Comparison of ENCODE assay signal across 8 cellular contexts in the genomic region with DNA sequence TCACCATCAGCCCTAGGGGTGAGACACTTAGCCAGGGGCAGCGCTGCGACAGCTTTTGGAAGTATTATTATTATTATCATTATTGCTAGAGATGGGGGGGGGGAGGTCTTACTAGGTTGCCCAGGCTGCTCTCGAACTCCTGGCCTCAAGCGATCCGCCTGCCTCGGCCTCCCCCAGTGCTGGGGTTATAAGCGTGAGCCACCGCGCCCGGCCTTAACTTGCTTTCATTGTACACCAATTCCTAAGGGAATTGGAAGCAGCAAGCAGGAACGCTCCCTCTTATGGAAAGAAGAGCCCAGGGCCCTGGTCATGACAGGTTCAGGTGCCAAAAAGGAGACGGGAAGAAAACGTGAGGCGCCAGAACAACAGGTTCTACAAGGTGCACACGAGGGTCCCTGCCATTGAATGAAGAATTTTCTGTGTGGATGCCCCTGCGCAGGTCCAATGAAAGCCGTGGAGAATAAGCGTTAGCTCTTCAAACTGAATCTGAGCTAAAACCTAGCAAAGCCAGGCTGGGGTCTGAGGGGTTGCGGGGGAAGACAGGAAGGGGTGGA. TPM values are rescaled to one million over a fixed set of nuclear protein-coding genes. Genes with fewer than 3 reads are reported as not detected.
DNase-seq lines count a peak whose midpoint lies in the region; ATAC-seq and TF ChIP-seq lines count a peak whose summit lies in the region.

No MANE protein-coding gene starts in this region.

- H3K36me3 Mint-ChIP-seq in activated naive CD8-positive, alpha-beta T cell treated with anti-CD3 and anti-CD28 coated beads, Interleukin-2, amount 10 ng/mL, durations not matched to agents 7 days and 5 days = peaks cover 12% of the 10 kb centered on the region
- H3K36me3 Mint-ChIP-seq in memory B cell = peaks cover 10% of the 10 kb centered on the region

- POLR2A ChIA-PET in activated naive CD8-positive, alpha-beta T cell treated with anti-CD3 and anti-CD28 coated beads, Interleukin-2, amount 10 ng/mL, durations not matched to agents 7 days and 5 days (lab: Charles Lee) = interaction anchor here (0.5 to 2.7 kb wide), 4 partner anchors 8 to 191 kb away, joined by 3 to 11 read pairs (median 3); a partner anchor contains a TSS

- no peak for ATAC-seq in activated naive CD8-positive, alpha-beta T cell treated with anti-CD3 and anti-CD28 coated beads, Interleukin-2, amount 10 ng/mL, durations not matched to agents 7 days and 5 days (ENCODE audit: low read depth)
- peak; percentile 7 for ATAC-seq in memory B cell (ENCODE audit: low read depth)
- no peak for ATAC-seq in GM19023 (IDR thresholded peaks at IDR 0.05; ENCODE audit: unreplicated experiment)

- in situ Hi-C loops in HAP-1 (cut with MboI; ENCODE audit: low sequenced_read_pairs) (loop anchor here (25.0 kb wide), 1 partner anchor 941 kb away; a partner anchor contains a TSS), transverse colon (cut with MboI; ENCODE audit: low pct_ligation_motif_present in 1 of 4, low pct_unique_long_range_greater_than_20kb in 1 of 4, low sequenced_read_pairs in 3 of 4) (loop anchor here in 3 of 4 donors (10.0 to 25.0 kb wide), 2 partner anchors 159 to 252 kb away; a partner anchor contains a TSS)

- H3K9me3 ChIP-seq in HAP-1 = no peaks in the 10 kb centered on the region
- H3K9me3 ChIP-seq in transverse colon = no peaks in the 10 kb centered on the region

- intact Hi-C loops in transverse colon (cut with DNase I; ENCODE audit: low total_unique reads) = loop anchor here (10.0 kb wide), 2 partner anchors 92 to 162 kb away; a partner anchor contains a TSS

- peak overlapping the region; percentile 94 for H3K27ac Mint-ChIP-seq in activated naive CD8-positive, alpha-beta T cell treated with anti-CD3 and anti-CD28 coated beads, Interleukin-2, amount 10 ng/mL, durations not matched to agents 7 days and 5 days
- peak overlapping the region; percentile 97 for H3K27ac Mint-ChIP-seq in memory B cell

- no peak for TF ChIP-seq EP300 in transverse colon (IDR thresholded peaks at IDR 0.05; ENCODE audit: low read depth)

- H3K4me1 ChIP-seq in HAP-1 = peaks cover 28% of the 10 kb centered on the region
- peaks cover 14 to 50% (median 38%) of the 10 kb centered on the region in 4 donors for H3K4me1 ChIP-seq in transverse colon

- TF ChIP-seq POLR2A in transverse colon (IDR thresholded peaks at IDR 0.05) = no peak

- TF ChIP-seq CTCF in AG09309 (IDR thresholded peaks at IDR 0.05; ENCODE audit: control insufficient read depth, insufficient read depth, low read depth, low read length, missing control alignments) (no peak), transverse colon (IDR thresholded peaks at IDR 0.05) (no peak)

- WGBS in transverse colon (ENCODE audit: low coverage in 1 of 2), 2 donors = 39% methylated on average over 19 of the region's 19 CpGs; no CpG with 5 or more reads in 1 of the 2 donors

- H3K4me3 ChIP-seq in AG09309 (ENCODE audit: control insufficient read depth, low read depth, low read length) = 0 out of 2 replicates have a peak overlapping the region, but pooled peaks have one; percentile 99
- peak overlapping the region; percentile 99 for H3K4me3 ChIP-seq in HAP-1
- no peak overlapping the region for H3K4me3 ChIP-seq in transverse colon

- DNase-seq in AG09309 (ENCODE audit: low read depth) (no peak), HAP-1 (ENCODE audit: low spot score in 2 of 2) (peak in 1 of 2 experiments; percentile 27), memory B cell (ENCODE audit: low spot score in 2 of 2) (no peak), transverse colon (no peak), cerebellar cortex (ENCODE audit: low spot score) (no peak)
- DNase-seq in activated naive CD8-positive, alpha-beta T cell treated with anti-CD3 and anti-CD28 coated beads, Interleukin-2, amount 10 ng/mL, durations not matched to agents 7 days and 5 days = no peak
- DNase-seq in stimulated activated CD4-positive, alpha-beta T cell treated with anti-CD3 and anti-CD28 coated beads, Interleukin-15, amount 100 ng/mL, for 24 hours = no peak

- H3K9me3 Mint-ChIP-seq in activated naive CD8-positive, alpha-beta T cell treated with anti-CD3 and anti-CD28 coated beads, Interleukin-2, amount 10 ng/mL, durations not matched to agents 7 days and 5 days = no peaks in the 10 kb centered on the region
- no peaks in the 10 kb centered on the region for H3K9me3 Mint-ChIP-seq in memory B cell

- H3K27me3 ChIP-seq in HAP-1 (ENCODE audit: low read depth) (peaks cover 23% of the 10 kb centered on the region), transverse colon (peaks cover 19% of the 10 kb centered on the region)

- H3K4me3 Mint-ChIP-seq in activated naive CD8-positive, alpha-beta T cell treated with anti-CD3 and anti-CD28 coated beads, Interleukin-2, amount 10 ng/mL, durations not matched to agents 7 days and 5 days = peak overlapping the region; percentile 97
- peak overlapping the region; percentile 100 for H3K4me3 Mint-ChIP-seq in memory B cell

- H3K36me3 ChIP-seq in HAP-1 (replicated peaks) (peaks cover 42% of the 10 kb centered on the region), transverse colon (no peaks in the 10 kb centered on the region)

- no peak overlapping the region for H3K27ac ChIP-seq in transverse colon

- H3K27me3 Mint-ChIP-seq in activated naive CD8-positive, alpha-beta T cell treated with anti-CD3 and anti-CD28 coated beads, Interleukin-2, amount 10 ng/mL, durations not matched to agents 7 days and 5 days = peaks cover 25% of the 10 kb centered on the region
- peaks cover 13% of the 10 kb centered on the region for H3K27me3 Mint-ChIP-seq in memory B cell

- H3K4me1 Mint-ChIP-seq in activated naive CD8-positive, alpha-beta T cell treated with anti-CD3 and anti-CD28 coated beads, Interleukin-2, amount 10 ng/mL, durations not matched to agents 7 days and 5 days = peaks cover 29% of the 10 kb centered on the region
- peaks cover 24% of the 10 kb centered on the region for H3K4me1 Mint-ChIP-seq in memory B cell

RNA-seq across cellular contexts. Expression of a gene that starts 0.5 kb away (rescaled TPM):
- total RNA-seq in activated naive CD8-positive, alpha-beta T cell treated with anti-CD3 and anti-CD28 coated beads, Interleukin-2, amount 10 ng/mL, durations not matched to agents 7 days and 5 days = 1,000 to 10,000 TPM; 1,138 to 1,179 TPM
- total RNA-seq in transverse colon = 100 to 1,000 TPM in 3 of 4 donors, 10 to 100 TPM in 1; 65.1 to 310 (median 203) TPM

RNA-seq across cellular contexts. Expression of a gene that starts 10.4 kb away (rescaled TPM):
- total RNA-seq in activated naive CD8-positive, alpha-beta T cell treated with anti-CD3 and anti-CD28 coated beads, Interleukin-2, amount 10 ng/mL, durations not matched to agents 7 days and 5 days = 10 to 100 TPM; 10.9 to 11.2 TPM
- 1 to 10 TPM in 2 of 4 donors, under 1 TPM in 2; 0.37 to 5.2 (median 2.3) TPM for total RNA-seq in transverse colon

Comparison
In these comparisons a context has a peak if more than half of its experiments do, and no peak if none do; other contexts are left out.
1. H3K4me3 ChIP-seq: peak in AG09309 (single experiment) and HAP-1 (single experiment); none in transverse colon (0 of 4).